ENCODE assay signal across 18 cellular contexts in the genomic region with DNA sequence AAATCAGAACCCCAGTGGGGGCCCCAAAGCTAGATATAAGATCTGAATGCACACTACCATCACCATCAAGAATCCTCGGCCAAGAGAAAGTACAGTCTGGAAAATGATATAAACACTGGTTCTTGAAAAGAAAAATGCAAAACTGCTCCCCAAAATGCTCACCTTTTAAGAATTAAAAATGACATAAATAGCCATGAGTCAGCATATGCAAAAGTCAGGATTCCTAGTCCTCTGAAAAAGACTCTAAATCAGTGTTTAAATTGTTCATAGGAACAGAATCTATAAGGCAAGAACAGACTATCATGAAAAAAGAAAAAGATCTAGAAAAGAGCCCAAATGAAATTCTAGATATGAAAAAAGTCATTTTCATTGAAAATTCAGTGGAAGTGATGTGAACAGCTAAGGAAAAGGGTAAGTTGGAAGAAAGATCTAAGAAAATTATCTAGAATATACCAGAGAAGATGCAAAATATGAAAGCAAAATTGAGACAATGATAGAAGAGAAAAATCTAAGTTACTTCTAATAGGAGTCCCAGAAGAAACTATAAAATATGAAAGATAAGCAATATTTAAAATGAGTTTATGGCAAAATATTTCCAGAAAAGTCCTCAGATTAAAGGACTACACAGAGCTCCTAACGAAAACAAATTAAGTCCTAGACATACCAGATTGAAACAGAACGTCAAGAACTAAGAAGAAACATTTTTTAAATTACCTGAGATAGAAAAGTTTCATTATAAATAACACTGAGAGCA. TPM values are rescaled to one million over a fixed set of nuclear protein-coding genes. Genes with fewer than 3 reads are reported as not detected.
A peak's percentile ranks its signal among the peaks of the same experiment; 100 is the strongest.
DNase-seq lines count a peak whose midpoint lies in the region; ATAC-seq, FAIRE-seq and TF ChIP-seq lines count a peak whose summit lies in the region.
"Had no signal": no experiment of that assay in that cellular context is flagged by ENCODE, and none has a peak within 500 bp of the region (broad histone marks: within the 10 kb centered on the region; RNA-seq: fewer than 3 reads in every experiment).

No MANE protein-coding gene starts in this region.

- 77% methylated on average over 3 of the region's 3 CpGs for WGBS in A549 (ENCODE audit: missing lambda C conversion rate)
- WGBS in hepatocyte (ENCODE audit: low lambda C conversion rate, missing lambda C conversion rate) = 86% methylated on average over 3 of the region's 3 CpGs

- CTCF ChIA-PET in A549 (lab: Yijun Ruan, JAX) = interaction anchor here (0.8 to 5.4 kb wide), 5 partner anchors 11 to 103 kb away, joined by 3 to 39 read pairs (median 4); partner anchors contain the start of gene NFE2L3
- CTCF ChIA-PET in CD8-positive, alpha-beta memory T cell (lab: Charles Lee) = interaction anchor here (0.6 to 2.0 kb wide), 8 partner anchors 16 to 289 kb away, joined by 3 to 6 read pairs (median 4); partner anchors contain the start of gene NFE2L3
- CTCF ChIA-PET in activated CD4-positive, alpha-beta memory T cell treated with anti-CD3 and anti-CD28 coated beads for 36 hours (lab: Charles Lee) = interaction anchor here (0.8 to 1.8 kb wide), 6 partner anchors 14 to 289 kb away, joined by 3 to 10 read pairs (median 5); no protein-coding TSS in a partner anchor

- no peak for TF ChIP-seq POLR2A in A549 (IDR thresholded peaks at IDR 0.05; ENCODE audit: low read length)

- H3K4me3 Mint-ChIP-seq in CD8-positive, alpha-beta memory T cell = no peak overlapping the region
- H3K4me3 Mint-ChIP-seq in activated CD4-positive, alpha-beta memory T cell treated with anti-CD3 and anti-CD28 coated beads for 36 hours = no peak overlapping the region
- H3K4me3 Mint-ChIP-seq: mesothelial cell of epicardium had no signal

- H3K27ac Mint-ChIP-seq in CD8-positive, alpha-beta memory T cell = peak overlapping the region; percentile 17 to 90 (median 50)
- peak overlapping the region; percentile 70 for H3K27ac Mint-ChIP-seq in activated CD4-positive, alpha-beta memory T cell treated with anti-CD3 and anti-CD28 coated beads for 36 hours
- H3K27ac Mint-ChIP-seq: mesothelial cell of epicardium had no signal

- ATAC-seq in A549 = no peak
- no peak for ATAC-seq in HG03135 (IDR thresholded peaks at IDR 0.05; ENCODE audit: unreplicated experiment)
- no peak for ATAC-seq in GM19328 (IDR thresholded peaks at IDR 0.05; ENCODE audit: unreplicated experiment)

- H3K9me3 Mint-ChIP-seq in CD8-positive, alpha-beta memory T cell = no peaks in the 10 kb centered on the region
- no peaks in the 10 kb centered on the region for H3K9me3 Mint-ChIP-seq in activated CD4-positive, alpha-beta memory T cell treated with anti-CD3 and anti-CD28 coated beads for 36 hours
- H3K9me3 Mint-ChIP-seq: mesothelial cell of epicardium had no signal

- peaks cover 11 to 20% (median 13%) of the 10 kb centered on the region in 3 donors for H3K36me3 Mint-ChIP-seq in CD8-positive, alpha-beta memory T cell
- H3K36me3 Mint-ChIP-seq in activated CD4-positive, alpha-beta memory T cell treated with anti-CD3 and anti-CD28 coated beads for 36 hours = peaks cover 31% of the 10 kb centered on the region

- H3K4me3 ChIP-seq in A549 (no peak overlapping the region), hepatocyte (no peak overlapping the region)
- no peak overlapping the region for H3K4me3 ChIP-seq in CD8-positive, alpha-beta memory T cell (ENCODE audit: low read length)
- H3K4me3 ChIP-seq: BLaER1 treated with 17β-estradiol and CSF1 and Interleukin-3, amounts not matched to agents 10 nM and 100 nM; HAP-1; skin epidermis had no signal

- DNase-seq in A549 (ENCODE audit: low read depth in 1 of 2, low spot score in 1 of 2) (no peak), hepatocyte (ENCODE audit: low spot score) (no peak), medulla oblongata (ENCODE audit: extremely low spot score) (no peak), cerebellum (ENCODE audit: low spot score) (no peak)
- DNase-seq in CD8-positive, alpha-beta memory T cell = no peak
- DNase-seq in activated CD4-positive, alpha-beta memory T cell treated with anti-CD3 and anti-CD28 coated beads for 36 hours = no peak
- DNase-seq: amniotic stem cell, DMS79, KBM-7, NCI-H1436 treated with DMSO at 0.1 percent for 48 hours, NCI-H345 had no signal

- H3K4me2 ChIP-seq in A549 = no peak overlapping the region
- no peak overlapping the region for H3K4me2 ChIP-seq in hepatocyte
- H3K4me2 ChIP-seq: BLaER1 treated with 17β-estradiol and CSF1 and Interleukin-3, amounts not matched to agents 10 nM and 100 nM had no signal

- H3K4me1 Mint-ChIP-seq in CD8-positive, alpha-beta memory T cell = peaks cover 52 to 80% (median 58%) of the 10 kb centered on the region in 3 donors
- peaks cover 36% of the 10 kb centered on the region for H3K4me1 Mint-ChIP-seq in activated CD4-positive, alpha-beta memory T cell treated with anti-CD3 and anti-CD28 coated beads for 36 hours (ENCODE audit: low read depth)

- H3K27me3 Mint-ChIP-seq in CD8-positive, alpha-beta memory T cell = no peaks in the 10 kb centered on the region
- H3K27me3 Mint-ChIP-seq in activated CD4-positive, alpha-beta memory T cell treated with anti-CD3 and anti-CD28 coated beads for 36 hours = no peaks in the 10 kb centered on the region

- no peak for TF ChIP-seq RAD21 in A549 (conservative IDR thresholded peaks at IDR 0.05 in 1 of 2, IDR thresholded peaks at IDR 0.05 in 1 of 2)

- no peaks in the 10 kb centered on the region for H3K9me3 ChIP-seq in A549
- H3K9me3 ChIP-seq in CD8-positive, alpha-beta memory T cell (ENCODE audit: low read length) = no peaks in the 10 kb centered on the region
- no peaks in the 10 kb centered on the region for H3K9me3 ChIP-seq in hepatocyte (ENCODE audit: low read depth)
- H3K9me3 ChIP-seq: HAP-1 had no signal

- no peak for TF ChIP-seq EP300 in A549 (IDR thresholded peaks at IDR 0.05)

- no peaks in the 10 kb centered on the region for H4K20me1 ChIP-seq in hepatocyte (ENCODE audit: insufficient read depth, poor library complexity, severe bottlenecking)

- no peak for FAIRE-seq in A549 (lab: Jason Lieb, UNC)
- FAIRE-seq: colon had no signal

- H3K9me2 ChIP-seq in hepatocyte (replicated peaks; ENCODE audit: insufficient read depth) = no peaks in the 10 kb centered on the region

- POLR2A ChIA-PET in A549 (lab: Yijun Ruan, JAX) = interaction anchor here (1.6 kb wide), 2 partner anchors 18 to 30 kb away, joined by 5 to 6 read pairs; partner anchors contain the start of genes HNRNPA2B1 and NFE2L3
- POLR2A ChIA-PET in CD8-positive, alpha-beta memory T cell (lab: Charles Lee) = interaction anchor here (0.6 to 2.8 kb wide), 6 partner anchors 10 to 84 kb away, joined by 3 to 11 read pairs (median 7); partner anchors contain the start of gene NFE2L3
- POLR2A ChIA-PET in activated CD4-positive, alpha-beta memory T cell treated with anti-CD3 and anti-CD28 coated beads for 36 hours (lab: Charles Lee) = interaction anchor here (1.4 to 1.5 kb wide), 2 partner anchors 15 to 30 kb away, joined by 4 to 6 read pairs; partner anchors contain the start of gene NFE2L3

- H3K27me3 ChIP-seq in CD8-positive, alpha-beta memory T cell (ENCODE audit: insufficient read depth, low read length, poor library complexity, severe bottlenecking) = no peaks in the 10 kb centered on the region
- no peaks in the 10 kb centered on the region for H3K27me3 ChIP-seq in hepatocyte
- H3K27me3 ChIP-seq: BLaER1 treated with 17β-estradiol and CSF1 and Interleukin-3, amounts not matched to agents 10 nM and 100 nM had no signal

- peaks cover 48% of the 10 kb centered on the region for H3K4me1 ChIP-seq in A549
- peaks cover 27% of the 10 kb centered on the region for H3K4me1 ChIP-seq in CD8-positive, alpha-beta memory T cell (ENCODE audit: insufficient read depth, low read length)
- peaks cover 8% of the 10 kb centered on the region for H3K4me1 ChIP-seq in hepatocyte (ENCODE audit: insufficient read depth)
- H3K4me1 ChIP-seq: BLaER1 treated with 17β-estradiol and CSF1 and Interleukin-3, amounts not matched to agents 10 nM and 100 nM had no signal

- H3K27ac ChIP-seq in A549 (no peak overlapping the region; a peak in 1 of 6 replicates), hepatocyte (peak overlapping the region; percentile 37)
- H3K27ac ChIP-seq in CD8-positive, alpha-beta memory T cell (ENCODE audit: low read depth, low read length) = no peak overlapping the region
- H3K27ac ChIP-seq: skin epidermis had no signal

- H3K79me2 ChIP-seq in hepatocyte = no peaks in the 10 kb centered on the region

- no peaks in the 10 kb centered on the region for H3K36me3 ChIP-seq in CD8-positive, alpha-beta memory T cell (ENCODE audit: insufficient read depth, low read length)
- H3K36me3 ChIP-seq in hepatocyte (replicated peaks; ENCODE audit: insufficient read depth, low read depth) = no peaks in the 10 kb centered on the region
- H3K36me3 ChIP-seq: HAP-1 had no signal

- no peak for TF ChIP-seq CTCF in A549 (IDR thresholded peaks at IDR 0.05)
- no peak for TF ChIP-seq CTCF in hepatocyte (IDR thresholded peaks at IDR 0.05; ENCODE audit: poor library complexity)

- intact Hi-C loops in activated CD4-positive, alpha-beta memory T cell treated with anti-CD3 and anti-CD28 coated beads for 36 hours (cut with micrococcal nuclease) = no loop called here

- H2AFZ ChIP-seq in hepatocyte = no peak overlapping the region

RNA-seq across cellular contexts. Expression of gene HNRNPA2B1, which starts 18.9 kb away (rescaled TPM):
- polyA plus RNA-seq in A549 (2011; rRNA removed) (595 and 1,070 TPM in 2 replicates), A549 (2017; fragmentation: RNase III; extraction: RNeasy Plus Mini Kit Qiagen cat#74134 plus additional on column Dnase treatment) (2,246 to 2,255 TPM (median 2,251 TPM) in 3 replicates), hepatocyte (553 and 625 TPM in 2 replicates)
- 507 and 660 TPM in 2 replicates for polyA plus RNA-seq in A549 (2012; cell fraction: cytosol; rRNA removed)
- 180 and 246 TPM in 2 replicates for polyA plus RNA-seq in A549 (2012; cell fraction: nucleus; rRNA removed)
- 124 and 138 TPM in 2 replicates for polyA minus RNA-seq in A549 (2011; rRNA and poly(A)+ RNA removed)
- total RNA-seq in CD8-positive, alpha-beta memory T cell = 100 to 1,000 TPM; 950 to 966 TPM
- 742 TPM for polyA plus RNA-seq in CD8-positive, alpha-beta memory T cell
- 100 to 1,000 TPM; 906 to 929 TPM for total RNA-seq in activated CD4-positive, alpha-beta memory T cell treated with anti-CD3 and anti-CD28 coated beads for 36 hours
- total RNA-seq in hepatocyte (193 and 215 TPM in 2 replicates), cerebellum (193 TPM)

RNA-seq across cellular contexts. Expression of gene CBX3, which starts 19.9 kb away (rescaled TPM):
- polyA plus RNA-seq in A549 (2011; rRNA removed) (177 and 275 TPM in 2 replicates), A549 (2017; fragmentation: RNase III; extraction: RNeasy Plus Mini Kit Qiagen cat#74134 plus additional on column Dnase treatment) (286 to 298 TPM (median 288 TPM) in 3 replicates), hepatocyte (120 and 129 TPM in 2 replicates)
- polyA plus RNA-seq in A549 (2012; cell fraction: cytosol; rRNA removed) = 82.7 and 88.6 TPM in 2 replicates
- polyA plus RNA-seq in A549 (2012; cell fraction: nucleus; rRNA removed) = 58.0 and 66.0 TPM in 2 replicates
- 19.6 and 28.2 TPM in 2 replicates for polyA minus RNA-seq in A549 (2011; rRNA and poly(A)+ RNA removed)
- total RNA-seq in CD8-positive, alpha-beta memory T cell = 100 to 1,000 TPM; 293 to 296 TPM
- 107 TPM for polyA plus RNA-seq in CD8-positive, alpha-beta memory T cell
- total RNA-seq in activated CD4-positive, alpha-beta memory T cell treated with anti-CD3 and anti-CD28 coated beads for 36 hours = 100 to 1,000 TPM; 278 to 281 TPM
- total RNA-seq in hepatocyte (154 and 165 TPM in 2 replicates), cerebellum (122 TPM)

RNA-seq across cellular contexts. Expression of gene NFE2L3, which starts 29.7 kb away (rescaled TPM):
- polyA plus RNA-seq in A549 (2011; rRNA removed) (9.6 and 11.4 TPM in 2 replicates), A549 (2017; fragmentation: RNase III; extraction: RNeasy Plus Mini Kit Qiagen cat#74134 plus additional on column Dnase treatment) (4.9 to 10.0 TPM (median 6.7 TPM) in 3 replicates), hepatocyte (4.7 and 6.5 TPM in 2 replicates)
- polyA plus RNA-seq in A549 (2012; cell fraction: cytosol; rRNA removed) = 3.8 and 4.8 TPM in 2 replicates
- polyA plus RNA-seq in A549 (2012; cell fraction: nucleus; rRNA removed) = 6.3 and 8.0 TPM in 2 replicates
- 3.1 and 3.4 TPM in 2 replicates for polyA minus RNA-seq in A549 (2011; rRNA and poly(A)+ RNA removed)
- 10 to 100 TPM; 43.5 to 47.4 TPM for total RNA-seq in CD8-positive, alpha-beta memory T cell
- 6.5 TPM for polyA plus RNA-seq in CD8-positive, alpha-beta memory T cell
- 10 to 100 TPM; 27.3 to 30.3 TPM for total RNA-seq in activated CD4-positive, alpha-beta memory T cell treated with anti-CD3 and anti-CD28 coated beads for 36 hours
- total RNA-seq in hepatocyte (10.0 and 10.8 TPM in 2 replicates), cerebellum (11.7 TPM)
